ENCODE assay signal across 1 cellular context in genomic region chr11:78417888-78418583, GRCh38.
TF ChIP-seq lines count a peak whose summit lies in the region.

No MANE protein-coding gene starts in this region.

TF ChIP-seq in HepG2, 621 proteins besides CTCF, POLR2A, EP300 and RAD21 (continued from another document and continues in another):
- TF ChIP-seq ZBTB26 (CRISPR knock-in tag; IDR thresholded peaks at IDR 0.05; ENCODE audit: borderline replicate concordance) (0 out of 2 replicates have a peak, but pooled peaks have one; percentile 53), ZNF274 (CRISPR knock-in tag; IDR thresholded peaks at IDR 0.05) (0 out of 2 replicates have a peak, but pooled peaks have one; percentile 48), HCFC1 (IDR thresholded peaks at IDR 0.05; ENCODE audit: low read depth, low read length) (no peak), CBX1 (IDR thresholded peaks at IDR 0.05; ENCODE audit: low read depth) (no peak), NFAT5 (CRISPR knock-in tag; IDR thresholded peaks at IDR 0.05) (peak; percentile 41; the same call in 1 of the 2 replicates), ZBTB2 (CRISPR knock-in tag; IDR thresholded peaks at IDR 0.05; ENCODE audit: low read depth) (peak; percentile 76), CHCHD3 (CRISPR knock-in tag; IDR thresholded peaks at IDR 0.05) (no peak), ZNF770 (CRISPR knock-in tag; IDR thresholded peaks at IDR 0.05) (peak; percentile 75), ATF2 (CRISPR knock-in tag; IDR thresholded peaks at IDR 0.05) (no peak), ZNF275 (CRISPR knock-in tag; IDR thresholded peaks at IDR 0.05; ENCODE audit: borderline replicate concordance) (no peak), HNF1B (CRISPR knock-in tag; IDR thresholded peaks at IDR 0.05) (no peak), ZFP36 (IDR thresholded peaks at IDR 0.05; ENCODE audit: borderline replicate concordance, low read depth, low read length, partially characterized antibody) (no peak), THAP8 (CRISPR knock-in tag; IDR thresholded peaks at IDR 0.05; ENCODE audit: borderline replicate concordance) (no peak), ZNF138 (CRISPR knock-in tag; IDR thresholded peaks at IDR 0.05; ENCODE audit: low read depth) (no peak), NFKB2 (CRISPR knock-in tag; IDR thresholded peaks at IDR 0.05; ENCODE audit: borderline replicate concordance) (peak; percentile 69; the same call in 1 of the 2 replicates), ZNF83 (CRISPR knock-in tag; IDR thresholded peaks at IDR 0.05; ENCODE audit: borderline replicate concordance) (no peak), HDAC6 (IDR thresholded peaks at IDR 0.05; ENCODE audit: low read depth, low read length) (no peak), CSRNP1 (CRISPR knock-in tag; IDR thresholded peaks at IDR 0.05) (no peak), ZNF180 (CRISPR knock-in tag; IDR thresholded peaks at IDR 0.05; ENCODE audit: borderline replicate concordance, low read depth) (no peak), ZNF256 (CRISPR knock-in tag; conservative IDR thresholded peaks at IDR 0.05) (no peak), ZNF720 (CRISPR knock-in tag; IDR thresholded peaks at IDR 0.05) (no peak), NR2F6 (IDR thresholded peaks at IDR 0.05) (no peak), NR2F6 (CRISPR knock-in tag; IDR thresholded peaks at IDR 0.05) (no peak), CHD2 (IDR thresholded peaks at IDR 0.05; ENCODE audit: low read depth, low read length) (no peak), ZNF557 (CRISPR knock-in tag; IDR thresholded peaks at IDR 0.05) (no peak), ZFP90 (CRISPR knock-in tag; IDR thresholded peaks at IDR 0.05; ENCODE audit: borderline replicate concordance) (no peak), FOXO1 (CRISPR knock-in tag; IDR thresholded peaks at IDR 0.05) (0 out of 2 replicates have a peak, but pooled peaks have one; percentile 20), ONECUT2 (CRISPR knock-in tag; IDR thresholded peaks at IDR 0.05) (peak; percentile 96), ZNF512B (CRISPR knock-in tag; IDR thresholded peaks at IDR 0.05; ENCODE audit: borderline replicate concordance) (no peak), ZNF878 (CRISPR knock-in tag; IDR thresholded peaks at IDR 0.05) (peak; percentile 14; the same call in 1 of the 2 replicates), ZNF282 (IDR thresholded peaks at IDR 0.05; ENCODE audit: partially characterized antibody) (no peak)
